In the genomic region with DNA sequence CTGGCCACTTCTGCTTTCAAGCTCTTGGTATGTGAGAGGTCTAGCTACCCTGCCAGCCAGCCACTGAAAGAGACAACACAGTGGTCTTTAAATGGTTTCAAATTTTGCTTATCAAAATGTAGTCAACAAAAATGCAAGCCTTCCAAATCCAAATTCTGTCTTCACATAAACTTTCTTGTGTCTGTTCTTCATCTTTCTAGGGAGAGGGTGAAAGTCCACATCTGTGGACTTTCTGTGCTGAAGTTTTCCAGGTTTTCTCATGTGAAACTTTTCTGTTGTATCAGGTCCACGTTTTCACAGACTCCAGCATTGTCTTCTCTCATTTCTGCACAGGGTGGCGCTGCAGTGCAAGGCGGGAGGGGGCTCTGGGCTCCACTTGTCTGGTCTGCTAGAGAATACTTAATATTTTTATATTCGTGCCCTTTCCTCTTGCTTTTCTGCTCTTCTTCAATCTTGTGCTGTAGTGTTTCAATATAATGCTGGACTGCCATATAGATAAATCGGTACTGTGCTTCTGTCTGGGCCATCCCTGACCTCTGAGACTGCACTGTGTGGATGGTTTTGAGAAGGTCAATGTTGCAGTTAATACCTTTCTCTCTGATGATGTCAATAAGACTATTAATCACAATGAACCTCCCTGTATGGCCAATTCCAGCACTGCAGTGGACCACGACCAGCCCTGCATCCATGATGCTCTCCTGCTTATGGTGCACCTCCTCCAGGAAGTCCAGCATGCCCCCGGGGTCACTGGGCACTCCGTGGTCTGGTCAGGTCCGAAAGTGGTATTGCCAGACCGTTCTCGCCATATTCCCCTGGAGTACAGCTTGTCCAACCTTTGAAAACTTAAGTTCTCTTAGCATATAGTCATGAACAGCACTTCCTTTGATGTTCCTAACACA, we compare ENCODE assay signal across 8 cellular contexts.
DNase-seq lines count a peak whose midpoint lies in the region; ATAC-seq and TF ChIP-seq lines count a peak whose summit lies in the region.

No MANE protein-coding gene starts in this region.

- H3K27me3 Mint-ChIP-seq in CD14-positive monocyte (ENCODE audit: low read depth in 3 of 3) = peaks cover 0 to 3% (median 2%) of the 10 kb centered on the region in 3 donors
- no peaks in the 10 kb centered on the region for H3K27me3 Mint-ChIP-seq in activated CD4-positive, alpha-beta memory T cell treated with anti-CD3 and anti-CD28 coated beads, Interleukin-2, amount 10 ng/mL, durations not matched to agents 7 days and 5 days
- H3K27me3 Mint-ChIP-seq in effector memory CD8-positive, alpha-beta T cell = peaks cover 0 to 4% of the 10 kb centered on the region in 2 donors

- H3K4me1 Mint-ChIP-seq in CD14-positive monocyte = peaks cover 45% of the 10 kb centered on the region
- H3K4me1 Mint-ChIP-seq in activated CD4-positive, alpha-beta memory T cell treated with anti-CD3 and anti-CD28 coated beads, Interleukin-2, amount 10 ng/mL, durations not matched to agents 7 days and 5 days = peaks cover 72% of the 10 kb centered on the region
- H3K4me1 Mint-ChIP-seq in effector memory CD8-positive, alpha-beta T cell (ENCODE audit: low read depth in 2 of 2) = peaks cover 38 to 45% of the 10 kb centered on the region in 2 donors

- H3K4me3 Mint-ChIP-seq in CD14-positive monocyte = no peak overlapping the region
- no peak overlapping the region for H3K4me3 Mint-ChIP-seq in activated CD4-positive, alpha-beta memory T cell treated with anti-CD3 and anti-CD28 coated beads, Interleukin-2, amount 10 ng/mL, durations not matched to agents 7 days and 5 days
- H3K4me3 Mint-ChIP-seq in effector memory CD8-positive, alpha-beta T cell = peak overlapping the region in 1 of 2 donors; percentile 17

- intact Hi-C loops in CD14-positive monocyte (cut with micrococcal nuclease) = loop anchor here (2.0 to 10.0 kb wide), 8 partner anchors 67 to 299 kb away; partner anchors contain the start of gene TNFAIP3 (in 2 of the 2)

- H3K36me3 Mint-ChIP-seq in CD14-positive monocyte = peaks cover 0 to 1% of the 10 kb centered on the region in 2 donors
- H3K36me3 Mint-ChIP-seq in activated CD4-positive, alpha-beta memory T cell treated with anti-CD3 and anti-CD28 coated beads, Interleukin-2, amount 10 ng/mL, durations not matched to agents 7 days and 5 days (ENCODE audit: low read depth) = peaks cover 8% of the 10 kb centered on the region
- H3K36me3 Mint-ChIP-seq in effector memory CD8-positive, alpha-beta T cell (ENCODE audit: insufficient read depth) = peaks cover 23% of the 10 kb centered on the region

- peak; percentile 43 for ATAC-seq in GM21576 (IDR thresholded peaks at IDR 0.05; ENCODE audit: unreplicated experiment)
- ATAC-seq in effector memory CD8-positive, alpha-beta T cell (replicated peaks) = peak; percentile 17

- TF ChIP-seq CTCF in CD14-positive monocyte (IDR thresholded peaks at IDR 0.05) = peak; percentile 89

- H3K9me3 Mint-ChIP-seq in CD14-positive monocyte = peaks cover 0 to 3% (median 0%) of the 10 kb centered on the region in 7 donors
- H3K9me3 Mint-ChIP-seq in activated CD4-positive, alpha-beta memory T cell treated with anti-CD3 and anti-CD28 coated beads, Interleukin-2, amount 10 ng/mL, durations not matched to agents 7 days and 5 days = no peaks in the 10 kb centered on the region
- H3K9me3 Mint-ChIP-seq in effector memory CD8-positive, alpha-beta T cell = no peaks in the 10 kb centered on the region

- CTCF ChIA-PET in activated CD4-positive, alpha-beta memory T cell treated with anti-CD3 and anti-CD28 coated beads, Interleukin-2, amount 10 ng/mL, durations not matched to agents 7 days and 5 days (lab: Charles Lee) = interaction anchor here (0.7 to 3.7 kb wide), 22 partner anchors 8 to 304 kb away, joined by 3 to 46 read pairs (median 6); partner anchors contain the start of gene TNFAIP3

- POLR2A ChIA-PET in activated CD4-positive, alpha-beta memory T cell treated with anti-CD3 and anti-CD28 coated beads, Interleukin-2, amount 10 ng/mL, durations not matched to agents 7 days and 5 days (lab: Charles Lee) = interaction anchor here (1.0 to 1.4 kb wide), 5 partner anchors 13 to 270 kb away, joined by 3 to 6 read pairs (median 4); partner anchors contain the start of gene TNFAIP3

- peak overlapping the region in 5 of 7 donors; percentile 12 to 91 (median 59) for H3K27ac Mint-ChIP-seq in CD14-positive monocyte
- peak overlapping the region; percentile 47 for H3K27ac Mint-ChIP-seq in activated CD4-positive, alpha-beta memory T cell treated with anti-CD3 and anti-CD28 coated beads, Interleukin-2, amount 10 ng/mL, durations not matched to agents 7 days and 5 days
- H3K27ac Mint-ChIP-seq in effector memory CD8-positive, alpha-beta T cell = peak overlapping the region; percentile 99

- peak; percentile 62 for DNase-seq in CD14-positive monocyte (ENCODE audit: low spot score)
- DNase-seq in NCI-H748 (lab: John Stamatoyannopoulos, UW; ENCODE audit: unreplicated experiment) = peak; percentile 44
- DNase-seq in activated CD4-positive, alpha-beta memory T cell treated with anti-CD3 and anti-CD28 coated beads, Interleukin-2, amount 10 ng/mL, durations not matched to agents 7 days and 5 days = peak; percentile 79
- peak; percentile 75 to 86 (median 78) for DNase-seq in effector memory CD8-positive, alpha-beta T cell
- DNase-seq in midbrain (lab: John Stamatoyannopoulos, UW) = peak; percentile 26
- peak; percentile 15 to 61 (median 48) for DNase-seq in stimulated activated naive CD4-positive, alpha-beta T cell (lab: John Stamatoyannopoulos, UW)
- no peak for DNase-seq in DMS114 treated with DMSO at 0.1 percent for 48 hours (lab: John Stamatoyannopoulos, UW; ENCODE audit: unreplicated experiment)

Comparison
In these comparisons a context has a peak if more than half of its experiments do, and no peak if none do; other contexts are left out.
1. H3K27ac Mint-ChIP-seq: peak in every context shown above with its lines; median percentile 99 in effector memory CD8-positive, alpha-beta T cell; 59 in CD14-positive monocyte; 47 in activated CD4-positive, alpha-beta memory T cell treated with anti-CD3 and anti-CD28 coated beads, Interleukin-2, amount 10 ng/mL, durations not matched to agents 7 days and 5 days.